ENCODE assay signal across 8 cellular contexts in the genomic region with DNA sequence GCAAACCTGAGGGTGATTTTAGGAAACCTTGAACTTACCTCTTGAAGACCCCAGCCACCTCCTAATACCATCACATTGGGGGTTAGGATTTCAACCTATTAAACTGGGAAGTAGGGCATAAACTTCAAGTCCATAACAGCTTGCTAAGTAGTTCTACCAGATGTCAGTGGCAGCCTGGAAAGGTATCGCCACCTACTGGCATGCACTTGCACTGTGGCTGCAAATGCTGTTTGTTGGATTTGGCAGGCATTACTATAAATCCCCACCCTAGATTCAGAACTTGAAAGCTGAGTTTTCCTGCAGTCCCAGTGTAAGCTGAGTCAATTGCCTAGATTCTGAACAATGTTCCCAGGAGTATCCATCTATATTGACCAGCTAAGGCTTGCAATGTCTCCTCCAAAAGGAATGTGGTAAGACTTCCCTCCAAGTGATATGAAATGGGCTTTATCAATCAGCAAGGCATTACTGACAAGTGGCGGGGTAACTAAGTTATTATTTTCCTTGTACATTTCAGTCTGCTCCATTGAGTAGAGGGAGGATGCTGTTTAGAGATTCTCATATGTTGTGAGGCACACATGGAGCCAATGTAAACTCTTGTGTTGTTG.
DNase-seq lines count a peak whose midpoint lies in the region; ATAC-seq and TF ChIP-seq lines count a peak whose summit lies in the region.

No MANE protein-coding gene starts in this region.

- TF ChIP-seq POLR2A in heart left ventricle (IDR thresholded peaks at IDR 0.05): no peak

- peak; percentile 58 for ATAC-seq in HG03103 (IDR thresholded peaks at IDR 0.05; ENCODE audit: low read depth, unreplicated experiment)
- no peak for ATAC-seq in heart left ventricle
- no peak for ATAC-seq in GM21786 (IDR thresholded peaks at IDR 0.05; ENCODE audit: unreplicated experiment)

- WGBS in heart left ventricle, 4 donors: 75 to 88% (median 75%) methylated on average over 2 of the region's 2 CpGs
- 69% methylated on average over 2 of the region's 2 CpGs for WGBS in smooth muscle cell (ENCODE audit: low lambda C conversion rate)

- H3K9ac ChIP-seq in smooth muscle cell (ENCODE audit: low read depth): no peak overlapping the region

- H2AFZ ChIP-seq in smooth muscle cell (ENCODE audit: low read depth): peak overlapping the region; percentile 38

- H3K4me1 ChIP-seq in heart left ventricle (no peaks in the 10 kb centered on the region), smooth muscle cell (ENCODE audit: low read depth) (no peaks in the 10 kb centered on the region)

- H3F3A ChIP-seq in smooth muscle cell (ENCODE audit: low read depth): no peaks in the 10 kb centered on the region

- H3K4me2 ChIP-seq in smooth muscle cell: no peak overlapping the region

- intact Hi-C loops in heart left ventricle (cut with DNase I): loop anchor here in 8 of 10 donors (2.0 to 10.0 kb wide), 5 partner anchors 341 to 359 kb away; no protein-coding TSS in a partner anchor

- H3K9me3 ChIP-seq in heart left ventricle: peaks cover 0 to 14% (median 0%) of the 10 kb centered on the region in 12 donors
- no peaks in the 10 kb centered on the region for H3K9me3 ChIP-seq in smooth muscle cell (replicated peaks; ENCODE audit: low read depth)

- DNase-seq in ELF-1 (ENCODE audit: low read depth, low spot score) (peak; percentile 37), RPMI8226 (peak; percentile 59), heart left ventricle (peak in 4 of 5 donors; percentile 21 to 75 (median 30)), smooth muscle cell (lab: John Stamatoyannopoulos, UW; ENCODE audit: unreplicated experiment) (no peak), NCI-H2029 (lab: John Stamatoyannopoulos, UW) (no peak)
- peak; percentile 44 for DNase-seq in activated gamma-delta T cell treated with anti-CD3 and anti-CD28 coated beads, Interleukin-2, amount 50 U/mL, for 16 hours (ENCODE audit: low read depth)

- no peaks in the 10 kb centered on the region for H3K27me3 ChIP-seq in heart left ventricle
- no peaks in the 10 kb centered on the region for H3K27me3 ChIP-seq in smooth muscle cell (ENCODE audit: low read depth)

- H3K4me3 ChIP-seq in heart left ventricle (no peak overlapping the region), smooth muscle cell (no peak overlapping the region)

- H4K20me1 ChIP-seq in smooth muscle cell (ENCODE audit: low read depth): no peaks in the 10 kb centered on the region

- H3K27ac ChIP-seq in heart left ventricle: no peak overlapping the region
- no peak overlapping the region for H3K27ac ChIP-seq in smooth muscle cell (ENCODE audit: low read depth)

- no peaks in the 10 kb centered on the region for H3K36me3 ChIP-seq in heart left ventricle
- no peaks in the 10 kb centered on the region for H3K36me3 ChIP-seq in smooth muscle cell (ENCODE audit: low read depth)

- H3K79me2 ChIP-seq in smooth muscle cell (ENCODE audit: low read depth): no peaks in the 10 kb centered on the region

- TF ChIP-seq CTCF in heart left ventricle (IDR thresholded peaks at IDR 0.05) (peak; percentile 55 to 80 (median 60)), smooth muscle cell (IDR thresholded peaks at IDR 0.05; ENCODE audit: borderline replicate concordance, insufficient read depth, poor library complexity, severe bottlenecking) (peak; percentile 75)

Comparison
In these comparisons a context has a peak if more than half of its experiments do, and no peak if none do; other contexts are left out.
1. DNase-seq: peak in ELF-1 (single experiment), RPMI8226 (single experiment), activated gamma-delta T cell treated with anti-CD3 and anti-CD28 coated beads, Interleukin-2, amount 50 U/mL, for 16 hours (single experiment) and heart left ventricle (4 of 5); none in smooth muscle cell (single experiment) and NCI-H2029 (single experiment).